1 cellular context compared by ENCODE assay signal in genomic region chr19:23867895-23868294, GRCh38.
TF ChIP-seq lines count a peak whose summit lies in the region.

No MANE protein-coding gene starts in this region.

TF ChIP-seq in HEK293T, 16 proteins besides CTCF, POLR2A, EP300 and RAD21 (continued from another document):
- TF ChIP-seq SP1 (IDR thresholded peaks at IDR 0.05) (no peak), NFRKB (IDR thresholded peaks at IDR 0.05) (no peak), ELF4 (IDR thresholded peaks at IDR 0.05) (no peak), TARDBP (IDR thresholded peaks at IDR 0.05) (no peak), FOXK2 (IDR thresholded peaks at IDR 0.05) (no peak), SUZ12 (IDR thresholded peaks at IDR 0.05) (no peak), LEF1 (IDR thresholded peaks at IDR 0.05; ENCODE audit: borderline replicate concordance) (no peak), BHLHE40 (IDR thresholded peaks at IDR 0.05; ENCODE audit: borderline replicate concordance) (no peak), PKNOX1 (IDR thresholded peaks at IDR 0.05) (no peak), L3MBTL2 (conservative IDR thresholded peaks at IDR 0.05) (no peak), ARNT (IDR thresholded peaks at IDR 0.05) (no peak)
TF ChIP-seq in HEK293T: peak in this region for 0.
